ENCODE assay signal across 8 cellular contexts in genomic region chr16:71289732-71290062, GRCh38. TPM values are rescaled to one million over a fixed set of nuclear protein-coding genes. Genes with fewer than 3 reads are reported as not detected.
A peak's percentile ranks its signal among the peaks of the same experiment; 100 is the strongest.
DNase-seq lines count a peak whose midpoint lies in the region; ATAC-seq and TF ChIP-seq lines count a peak whose summit lies in the region.

No MANE protein-coding gene starts in this region.

- no peak for ATAC-seq in right cardiac atrium
- ATAC-seq in GM18868 (IDR thresholded peaks at IDR 0.05; ENCODE audit: unreplicated experiment): no peak

- no peak overlapping the region for H2BK15ac ChIP-seq in H9 (ENCODE audit: low read depth, low read length)

- H3K4me2 ChIP-seq in H9 (ENCODE audit: insufficient read depth, insufficient read length, low read length) (peak overlapping the region; percentile 59), smooth muscle cell (peak overlapping the region; percentile 94)

- H2BK20ac ChIP-seq in H9 (ENCODE audit: low read depth, low read length, poor library complexity, severe bottlenecking): no peak overlapping the region

- no peak overlapping the region for H4K91ac ChIP-seq in H9 (ENCODE audit: insufficient read length, low read depth, low read length)

- intact Hi-C loops in right cardiac atrium (cut with DNase I): no loop called here

- H3K36me3 Mint-ChIP-seq in H9 (ENCODE audit: insufficient read depth in 1 of 3, low read depth in 3 of 3): peaks cover 5 to 27% (median 24%) of the 10 kb centered on the region in 3 experiments; a peak in 6 of 7 replicates

- H4K20me1 ChIP-seq in H9 (ENCODE audit: control insufficient read depth, insufficient read depth, insufficient read length) (no peaks in the 10 kb centered on the region), smooth muscle cell (ENCODE audit: low read depth) (no peaks in the 10 kb centered on the region)

- H2BK5ac ChIP-seq in H9 (ENCODE audit: insufficient read length, low read length): no peak overlapping the region

- no peak for DNase-seq in H9
- DNase-seq in WERI-Rb-1: no peak
- DNase-seq in right cardiac atrium: no peak
- DNase-seq in smooth muscle cell (lab: John Stamatoyannopoulos, UW; ENCODE audit: unreplicated experiment): no peak
- DNase-seq in NCI-H2227 treated with DMSO at 0.1 percent for 48 hours (lab: John Stamatoyannopoulos, UW): no peak
- DNase-seq in RPMI8226: no peak
- DNase-seq in GM19238 (ENCODE audit: insufficient read length, low spot score): no peak

- no peak overlapping the region for H4K8ac ChIP-seq in H9 (replicated peaks; ENCODE audit: insufficient read length, low read depth, low read length)

- TF ChIP-seq CTCF in H9 (conservative IDR thresholded peaks at IDR 0.05): no peak
- TF ChIP-seq CTCF in WERI-Rb-1 (IDR thresholded peaks at IDR 0.05; ENCODE audit: low read depth, low read length): no peak
- no peak for TF ChIP-seq CTCF in smooth muscle cell (IDR thresholded peaks at IDR 0.05; ENCODE audit: borderline replicate concordance, insufficient read depth, poor library complexity, severe bottlenecking)

- peaks cover 13 to 14% of the 10 kb centered on the region in 2 experiments for H3K4me1 Mint-ChIP-seq in H9

- H2BK12ac ChIP-seq in H9 (ENCODE audit: insufficient read length, low read depth, low read length): no peak overlapping the region

- H3K27me3 ChIP-seq in H9 (ENCODE audit: insufficient read depth, low read length) (no peaks in the 10 kb centered on the region), WERI-Rb-1 (ENCODE audit: insufficient read depth, low read depth, severe bottlenecking) (no peaks in the 10 kb centered on the region), right cardiac atrium (ENCODE audit: control insufficient read depth, insufficient read depth) (no peaks in the 10 kb centered on the region), smooth muscle cell (ENCODE audit: low read depth) (no peaks in the 10 kb centered on the region)

- H3K9me3 Mint-ChIP-seq in H9: no peaks in the 10 kb centered on the region

- H3K14ac ChIP-seq in H9 (ENCODE audit: insufficient read depth, low read length): no peak overlapping the region

- no peaks in the 10 kb centered on the region for H3K9me3 ChIP-seq in H9 (ENCODE audit: control insufficient read depth, low read depth, low read length)
- H3K9me3 ChIP-seq in WERI-Rb-1 (ENCODE audit: severe bottlenecking): no peaks in the 10 kb centered on the region
- H3K9me3 ChIP-seq in right cardiac atrium (ENCODE audit: control insufficient read depth, low read length): no peaks in the 10 kb centered on the region
- no peaks in the 10 kb centered on the region for H3K9me3 ChIP-seq in smooth muscle cell (replicated peaks; ENCODE audit: low read depth)

- H3K4me3 ChIP-seq in WERI-Rb-1 (ENCODE audit: low read depth, low read length) (peak overlapping the region; percentile 42), right cardiac atrium (ENCODE audit: low read length) (peak overlapping the region; percentile 70), smooth muscle cell (peak overlapping the region; percentile 73)

- no peak overlapping the region for H4K5ac ChIP-seq in H9 (ENCODE audit: insufficient read length, low read depth, low read length)

- no peak overlapping the region for H2AFZ ChIP-seq in H9 (ENCODE audit: low read length)
- peak overlapping the region; percentile 79 for H2AFZ ChIP-seq in smooth muscle cell (ENCODE audit: low read depth)

- H2AK5ac ChIP-seq in H9 (ENCODE audit: insufficient read length, low read length): no peak overlapping the region

- H3K23ac ChIP-seq in H9 (ENCODE audit: insufficient read length, low read depth, low read length): no peak overlapping the region

- H3K9ac ChIP-seq in H9 (ENCODE audit: extremely low read depth, insufficient read length, low read length) (no peak overlapping the region), smooth muscle cell (ENCODE audit: low read depth) (peak overlapping the region; percentile 93)

- WGBS in H9 (ENCODE audit: extremely low coverage, insufficient read length, low lambda C conversion rate): no CpG with 5 or more reads among the region's 2 CpGs
- WGBS in right cardiac atrium: 20% methylated on average over 2 of the region's 2 CpGs
- WGBS in smooth muscle cell (ENCODE audit: low lambda C conversion rate): 30% methylated on average over 2 of the region's 2 CpGs

- H3F3A ChIP-seq in smooth muscle cell (ENCODE audit: low read depth): peaks cover 3% of the 10 kb centered on the region

- peak overlapping the region in 1 of 3 experiments; percentile 76; a peak in 3 of 7 replicates for H3K27ac Mint-ChIP-seq in H9

- H3K23me2 ChIP-seq in H9 (ENCODE audit: insufficient read length, low read depth, low read length, poor library complexity, severe bottlenecking): peaks cover 10% of the 10 kb centered on the region

- H3K56ac ChIP-seq in H9 (ENCODE audit: insufficient read length, low read depth, low read length): no peak overlapping the region

- H3K4me1 ChIP-seq in H9 (ENCODE audit: insufficient read depth, low read length): 0 out of 2 replicates have a peak, but pooled peaks cover 2% of the 10 kb centered on the region
- H3K4me1 ChIP-seq in right cardiac atrium (ENCODE audit: control insufficient read depth, insufficient read depth, low read length): no peaks in the 10 kb centered on the region
- peaks cover 17% of the 10 kb centered on the region for H3K4me1 ChIP-seq in smooth muscle cell (ENCODE audit: low read depth)

- H3T11ph ChIP-seq in H9 (ENCODE audit: low read length): no peak overlapping the region

- H3K4me3 Mint-ChIP-seq in H9: peak overlapping the region; percentile 82 to 86

- H3K4ac ChIP-seq in H9 (ENCODE audit: low read depth, low read length): no peak overlapping the region

- H3K79me2 ChIP-seq in H9 (ENCODE audit: insufficient read depth, low read length): peaks cover 2% of the 10 kb centered on the region; the same call in 1 of the 2 replicates
- peaks cover 22% of the 10 kb centered on the region for H3K79me2 ChIP-seq in smooth muscle cell (ENCODE audit: low read depth)

- peaks cover 8% of the 10 kb centered on the region for H3K27me3 Mint-ChIP-seq in H9 (ENCODE audit: low read depth)

- no peak overlapping the region for H2BK120ac ChIP-seq in H9 (ENCODE audit: low read depth, low read length, poor library complexity, severe bottlenecking)

- H3K27ac ChIP-seq in H9 (ENCODE audit: insufficient read length, low read depth, low read length) (no peak overlapping the region), WERI-Rb-1 (peak overlapping the region; percentile 69), right cardiac atrium (ENCODE audit: low read length) (no peak overlapping the region), smooth muscle cell (ENCODE audit: low read depth) (peak overlapping the region; percentile 97)

- H3K18ac ChIP-seq in H9 (ENCODE audit: insufficient read length, low read depth, low read length): no peak overlapping the region

- peaks cover 6% of the 10 kb centered on the region for H3K79me1 ChIP-seq in H9 (ENCODE audit: insufficient read depth, low read depth, low read length, poor library complexity, severe bottlenecking)

- peaks cover 31% of the 10 kb centered on the region for H3K36me3 ChIP-seq in WERI-Rb-1
- peaks cover 3% of the 10 kb centered on the region for H3K36me3 ChIP-seq in smooth muscle cell (ENCODE audit: low read depth)

RNA-seq across cellular contexts. Expression of gene CMTR2, which starts 0.5 kb away (rescaled TPM):
- total RNA-seq in H9 (2021): 13.6 and 15.5 TPM in 2 replicates
- total RNA-seq in right cardiac atrium: 10 to 100 TPM; 11.2 to 12.6 (median 12.3) TPM
- polyA plus RNA-seq in right cardiac atrium: 4.0 TPM
- 26.0 and 39.5 TPM in 2 replicates for total RNA-seq in smooth muscle cell
- polyA plus RNA-seq in smooth muscle cell: 7.0 and 10.2 TPM in 2 replicates

RNA-seq across cellular contexts. Expression of gene HYDIN, which starts 59.2 kb away (rescaled TPM):
- total RNA-seq in H9 (2021): 1.1 and 1.7 TPM in 2 replicates
- total RNA-seq in right cardiac atrium: 1 to 10 TPM; 1.5 to 2.3 (median 2.1) TPM
- polyA plus RNA-seq in right cardiac atrium: 0.57 TPM
- total RNA-seq in smooth muscle cell: 0.27 and 0.45 TPM in 2 replicates
- polyA plus RNA-seq in smooth muscle cell: 0.41 and 0.70 TPM in 2 replicates

Comparison
In these comparisons a context has a peak if more than half of its experiments do, and no peak if none do; other contexts are left out.
1. H3K27ac ChIP-seq: peak in WERI-Rb-1 (single experiment) and smooth muscle cell (single experiment); none in H9 (single experiment) and right cardiac atrium (single experiment).
2. Peak in every context shown above with its lines, with median percentiles within 50 percentile points of each other: H3K4me3 ChIP-seq.